Comparison of ENCODE assay signal across 8 cellular contexts in the genomic region with DNA sequence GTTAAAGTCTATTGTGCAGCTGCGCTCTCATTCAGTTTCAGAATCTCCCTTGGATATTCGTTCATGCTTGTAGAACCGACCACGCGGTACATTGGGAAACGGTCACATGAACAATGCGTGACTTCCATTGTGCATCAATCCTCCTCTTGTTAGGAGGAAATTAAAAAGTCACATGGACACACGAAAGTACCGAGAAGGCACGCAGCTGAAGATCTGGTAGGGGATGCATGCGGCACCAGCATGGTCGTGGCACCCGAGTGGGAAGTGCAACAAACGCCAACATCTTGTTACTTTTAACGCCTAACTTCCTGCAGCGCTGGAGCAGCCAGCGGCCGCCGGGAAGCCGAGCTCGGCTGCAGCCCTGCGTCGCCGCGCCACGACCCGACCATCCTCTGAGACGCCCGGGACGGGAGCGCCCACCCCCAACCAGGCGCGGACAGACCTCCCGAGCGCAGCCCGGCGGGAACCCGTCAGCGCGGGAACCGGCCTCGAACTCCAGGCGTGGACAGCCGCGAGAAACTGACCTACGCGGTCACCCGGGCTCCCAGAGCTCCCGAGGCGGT. TPM values are rescaled to one million over a fixed set of nuclear protein-coding genes. Genes with fewer than 3 reads are reported as not detected.
A peak's percentile ranks its signal among the peaks of the same experiment; 100 is the strongest.
DNase-seq lines count a peak whose midpoint lies in the region; ATAC-seq and TF ChIP-seq lines count a peak whose summit lies in the region.

No MANE protein-coding gene starts in this region.

- no peaks in the 10 kb centered on the region for H3K9me3 Mint-ChIP-seq in T-helper 1 cell treated with Interleukin-12 subunit alpha and Interleukin-12 subunit beta and Interleukin-4 antibody, amounts not matched to agents 30 μg/mL and 1 μg/mL, for 36 hours

- peak overlapping the region; percentile 59 for H3K27ac ChIP-seq in skeletal muscle tissue (ENCODE audit: low read depth, low read length)

- peaks cover 3% of the 10 kb centered on the region; the same call in 1 of the 2 replicates for H3K36me3 ChIP-seq in BE2C
- H3K36me3 ChIP-seq in skeletal muscle tissue (ENCODE audit: control insufficient read depth in 3 of 3, insufficient read depth in 3 of 3, low read length in 3 of 3), result no peaks in the 10 kb centered on the region

- no peak overlapping the region for H3K27ac Mint-ChIP-seq in T-helper 1 cell treated with Interleukin-12 subunit alpha and Interleukin-12 subunit beta and Interleukin-4 antibody, amounts not matched to agents 30 μg/mL and 1 μg/mL, for 36 hours

- peak; percentile 50 for DNase-seq in BE2C
- DNase-seq in H4 (ENCODE audit: low spot score), result peak; percentile 79
- peak; percentile 49 to 64 for DNase-seq in NCI-H1930 (lab: John Stamatoyannopoulos, UW)
- DNase-seq in cerebellum (ENCODE audit: low spot score), result peak; percentile 22
- DNase-seq in iris pigment epithelial cell (ENCODE audit: low read depth), result peak; percentile 83

- no peak for TF ChIP-seq CTCF in BE2C (IDR thresholded peaks at IDR 0.05; ENCODE audit: low read depth, low read length)

- H3K27me3 ChIP-seq in BE2C (no peaks in the 10 kb centered on the region), skeletal muscle tissue (ENCODE audit: control insufficient read depth in 3 of 3, insufficient read depth in 3 of 3, low read length in 3 of 3) (peaks cover 3 to 24% (median 15%) of the 10 kb centered on the region in 3 donors)

- peaks cover 40% of the 10 kb centered on the region for H3K27me3 Mint-ChIP-seq in T-helper 1 cell treated with Interleukin-12 subunit alpha and Interleukin-12 subunit beta and Interleukin-4 antibody, amounts not matched to agents 30 μg/mL and 1 μg/mL, for 36 hours (ENCODE audit: low read depth)

- peak overlapping the region; percentile 76 for H3K4me3 Mint-ChIP-seq in T-helper 1 cell treated with Interleukin-12 subunit alpha and Interleukin-12 subunit beta and Interleukin-4 antibody, amounts not matched to agents 30 μg/mL and 1 μg/mL, for 36 hours

- H3K9ac ChIP-seq in skeletal muscle tissue (ENCODE audit: low read depth in 1 of 3, low read length in 3 of 3), result peak overlapping the region; percentile 16 to 71 (median 40)

- no peaks in the 10 kb centered on the region for H3K36me3 Mint-ChIP-seq in T-helper 1 cell treated with Interleukin-12 subunit alpha and Interleukin-12 subunit beta and Interleukin-4 antibody, amounts not matched to agents 30 μg/mL and 1 μg/mL, for 36 hours (ENCODE audit: low read depth)

- H3K4me3 ChIP-seq in BE2C (ENCODE audit: low read depth, low read length), result peak overlapping the region; percentile 77
- peak overlapping the region; percentile 63 to 83 (median 78) for H3K4me3 ChIP-seq in skeletal muscle tissue (ENCODE audit: low read length in 3 of 3)

- peaks cover 8% of the 10 kb centered on the region for H3K4me1 Mint-ChIP-seq in T-helper 1 cell treated with Interleukin-12 subunit alpha and Interleukin-12 subunit beta and Interleukin-4 antibody, amounts not matched to agents 30 μg/mL and 1 μg/mL, for 36 hours (ENCODE audit: low read depth)

- ATAC-seq in GM18870 (IDR thresholded peaks at IDR 0.05; ENCODE audit: unreplicated experiment), result no peak

- H3K9me3 ChIP-seq in BE2C (no peaks in the 10 kb centered on the region), skeletal muscle tissue (ENCODE audit: control insufficient read depth in 3 of 3, low read length in 3 of 3) (no peaks in the 10 kb centered on the region)

- H3K4me1 ChIP-seq in BE2C, result no peaks in the 10 kb centered on the region
- H3K4me1 ChIP-seq in skeletal muscle tissue (ENCODE audit: control insufficient read depth in 3 of 3, insufficient read depth in 3 of 3, low read length in 3 of 3), result peaks cover 5 to 9% (median 6%) of the 10 kb centered on the region in 3 donors

RNA-seq across cellular contexts. Expression of gene OSBPL1A, which starts 0.4 kb away (rescaled TPM):
- polyA plus RNA-seq in BE2C (2012; ENCODE audit: insufficient read depth, insufficient read length, low read depth), result 14.4 TPM
- 32.8 and 33.4 TPM in 2 replicates for total RNA-seq in H4 (2014; rRNA removed; shearing (Covaris generic))
- total RNA-seq in cerebellum (30.2 TPM), skeletal muscle tissue (33.9 TPM)

RNA-seq across cellular contexts. Expression of gene IMPACT, which starts 29.3 kb away (rescaled TPM):
- 15.1 TPM for polyA plus RNA-seq in BE2C (2012; ENCODE audit: insufficient read depth, insufficient read length, low read depth)
- total RNA-seq in H4 (2014; rRNA removed; shearing (Covaris generic)), result 21.5 and 32.6 TPM in 2 replicates
- total RNA-seq in cerebellum (24.4 TPM), skeletal muscle tissue (23.5 TPM)

Comparison
In these comparisons a context has a peak if more than half of its experiments do, and no peak if none do; other contexts are left out.
1. DNase-seq: peak in every context shown above with its lines; median percentile 83 in iris pigment epithelial cell; 79 in H4; 56 in NCI-H1930; 50 in BE2C; 22 in cerebellum.